ENCODE assay signal across 1 cellular context in the genomic region with DNA sequence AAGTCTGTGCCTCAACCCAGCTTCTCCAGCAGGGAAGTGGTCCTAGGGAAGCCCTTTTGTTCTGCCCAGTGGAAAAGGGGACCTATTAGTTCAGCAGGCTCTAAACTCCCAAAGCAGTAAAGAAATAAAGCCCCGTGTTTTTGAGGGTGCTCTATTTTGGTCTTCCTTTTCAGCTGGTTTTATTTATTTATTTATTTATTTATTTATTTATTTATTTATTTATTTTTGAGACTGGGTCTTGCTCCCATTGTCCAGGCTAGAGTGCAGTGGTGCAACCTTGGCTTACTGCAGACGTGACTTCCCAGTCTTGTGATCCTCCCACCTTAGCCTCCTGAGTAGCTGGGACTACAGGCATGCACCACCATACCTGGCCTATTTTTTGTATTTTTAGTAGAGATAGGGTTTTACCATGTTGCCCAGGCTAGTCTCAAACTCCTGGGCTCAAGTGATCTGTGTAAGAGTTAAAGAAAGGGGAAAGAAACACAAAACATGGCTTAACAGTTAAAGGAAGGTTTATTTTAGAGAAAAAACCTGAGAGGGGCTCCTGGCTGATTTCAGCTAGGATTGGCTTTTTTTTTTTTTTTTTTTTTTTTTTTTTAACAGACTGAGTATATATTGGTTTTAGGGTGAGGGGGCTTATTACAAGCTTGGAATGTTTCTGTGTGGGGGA.
TF ChIP-seq lines count a peak whose summit lies in the region.

No MANE protein-coding gene starts in this region.

TF ChIP-seq in HEK293, 187 proteins besides CTCF, POLR2A, EP300 and RAD21 (continued from another document):
- TF ChIP-seq ZNF394 (tag by site-specific recombination; IDR thresholded peaks at IDR 0.05; ENCODE audit: borderline replicate concordance) (peak; percentile 74; the same call in 1 of the 2 replicates), KLF16 (tag by site-specific recombination; IDR thresholded peaks at IDR 0.05) (no peak)
- TF ChIP-seq, protein P1, sequence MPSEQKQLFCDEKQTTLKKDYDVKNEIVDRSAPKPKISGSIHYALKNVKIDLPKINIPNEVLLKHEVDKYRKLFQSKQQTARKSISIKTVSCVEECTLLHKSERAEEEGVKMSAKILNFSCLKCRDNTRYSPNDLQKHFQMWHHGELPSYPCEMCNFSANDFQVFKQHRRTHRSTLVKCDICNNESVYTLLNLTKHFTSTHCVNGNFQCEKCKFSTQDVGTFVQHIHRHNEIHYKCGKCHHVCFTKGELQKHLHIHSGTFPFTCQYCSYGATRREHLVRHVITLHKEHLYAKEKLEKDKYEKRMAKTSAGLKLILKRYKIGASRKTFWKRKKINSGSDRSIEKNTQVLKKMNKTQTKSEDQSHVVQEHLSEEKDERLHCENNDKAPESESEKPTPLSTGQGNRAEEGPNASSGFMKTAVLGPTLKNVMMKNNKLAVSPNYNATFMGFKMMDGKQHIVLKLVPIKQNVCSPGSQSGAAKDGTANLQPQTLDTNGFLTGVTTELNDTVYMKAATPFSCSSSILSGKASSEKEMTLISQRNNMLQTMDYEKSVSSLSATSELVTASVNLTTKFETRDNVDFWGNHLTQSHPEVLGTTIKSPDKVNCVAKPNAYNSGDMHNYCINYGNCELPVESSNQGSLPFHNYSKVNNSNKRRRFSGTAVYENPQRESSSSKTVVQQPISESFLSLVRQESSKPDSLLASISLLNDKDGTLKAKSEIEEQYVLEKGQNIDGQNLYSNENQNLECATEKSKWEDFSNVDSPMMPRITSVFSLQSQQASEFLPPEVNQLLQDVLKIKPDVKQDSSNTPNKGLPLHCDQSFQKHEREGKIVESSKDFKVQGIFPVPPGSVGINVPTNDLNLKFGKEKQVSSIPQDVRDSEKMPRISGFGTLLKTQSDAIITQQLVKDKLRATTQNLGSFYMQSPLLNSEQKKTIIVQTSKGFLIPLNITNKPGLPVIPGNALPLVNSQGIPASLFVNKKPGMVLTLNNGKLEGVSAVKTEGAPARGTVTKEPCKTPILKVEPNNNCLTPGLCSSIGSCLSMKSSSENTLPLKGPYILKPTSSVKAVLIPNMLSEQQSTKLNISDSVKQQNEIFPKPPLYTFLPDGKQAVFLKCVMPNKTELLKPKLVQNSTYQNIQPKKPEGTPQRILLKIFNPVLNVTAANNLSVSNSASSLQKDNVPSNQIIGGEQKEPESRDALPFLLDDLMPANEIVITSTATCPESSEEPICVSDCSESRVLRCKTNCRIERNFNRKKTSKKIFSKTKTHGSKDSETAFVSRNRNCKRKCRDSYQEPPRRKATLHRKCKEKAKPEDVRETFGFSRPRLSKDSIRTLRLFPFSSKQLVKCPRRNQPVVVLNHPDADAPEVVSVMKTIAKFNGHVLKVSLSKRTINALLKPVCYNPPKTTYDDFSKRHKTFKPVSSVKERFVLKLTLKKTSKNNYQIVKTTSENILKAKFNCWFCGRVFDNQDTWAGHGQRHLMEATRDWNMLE (tag by site-specific recombination; conservative IDR thresholded peaks at IDR 0.05; ENCODE audit: low read depth), result peak; percentile 67
